24 cellular contexts compared by ENCODE assay signal in genomic region chr6:6905961-6906518, GRCh38.
"Had no signal": no experiment of that assay in that cellular context is flagged by ENCODE, and none has a peak within 500 bp of the region (broad histone marks: within the 10 kb centered on the region; RNA-seq: fewer than 3 reads in every experiment).

No MANE protein-coding gene starts in this region.

- H3K4me1 ChIP-seq: breast epithelium, lower lobe of right lung, thyroid gland had no signal

- H3K36me3 ChIP-seq: breast epithelium, lower lobe of right lung, neutrophil, pancreas, thyroid gland had no signal

- H3K27ac ChIP-seq: coronary artery, lower lobe of right lung, neutrophil, pancreas, thyroid gland had no signal

- H3K4me1 Mint-ChIP-seq: activated T-helper 17 cell treated with anti-CD3 and anti-CD28 coated beads, Interleukin-2, amount 50 U/mL, for 72 hours had no signal

- H3K4me2 ChIP-seq: smooth muscle cell had no signal

- H3K36me3 Mint-ChIP-seq: activated CD4-positive, alpha-beta memory T cell treated with anti-CD3 and anti-CD28 coated beads for 36 hours; natural killer cell treated with Interleukin-12 subunit alpha and Interleukin-12 subunit beta and Interleukin-15 and Interleukin-18, amount 100 ng/mL, for 72 hours; stimulated activated naive B cell treated with anti-CD40 and anti-IgM and Interleukin-4, amounts not matched to agents 10 μg/mL and 1 μg/mL and 100 μg/mL, for 72 hours; WTC11 had no signal

- H3K9me3 ChIP-seq: breast epithelium, lower lobe of right lung, neutrophil, pancreas, thyroid gland had no signal

- H3K27ac Mint-ChIP-seq: activated CD4-positive, alpha-beta memory T cell treated with anti-CD3 and anti-CD28 coated beads for 36 hours; activated T-helper 17 cell treated with anti-CD3 and anti-CD28 coated beads, Interleukin-2, amount 50 U/mL, for 72 hours; natural killer cell treated with Interleukin-12 subunit alpha and Interleukin-12 subunit beta and Interleukin-15 and Interleukin-18, amount 100 ng/mL, for 72 hours; stimulated activated naive B cell treated with anti-CD40 and anti-IgM and Interleukin-4, amounts not matched to agents 10 μg/mL and 1 μg/mL and 100 μg/mL, for 72 hours; WTC11 had no signal

- ATAC-seq: activated T-helper 17 cell treated with anti-CD3 and anti-CD28 coated beads, Interleukin-2, amount 50 U/mL, for 72 hours; left colon; lower lobe of right lung; natural killer cell treated with Interleukin-12 subunit alpha and Interleukin-12 subunit beta and Interleukin-15 and Interleukin-18, amount 100 ng/mL, for 72 hours; sciatic nerve; stimulated activated naive B cell treated with anti-CD40 and anti-IgM and Interleukin-4, amounts not matched to agents 10 μg/mL and 1 μg/mL and 100 μg/mL, for 72 hours; WTC11 had no signal

- H3K4me3 Mint-ChIP-seq: activated CD4-positive, alpha-beta memory T cell treated with anti-CD3 and anti-CD28 coated beads for 36 hours; activated T-helper 17 cell treated with anti-CD3 and anti-CD28 coated beads, Interleukin-2, amount 50 U/mL, for 72 hours; natural killer cell treated with Interleukin-12 subunit alpha and Interleukin-12 subunit beta and Interleukin-15 and Interleukin-18, amount 100 ng/mL, for 72 hours; stimulated activated naive B cell treated with anti-CD40 and anti-IgM and Interleukin-4, amounts not matched to agents 10 μg/mL and 1 μg/mL and 100 μg/mL, for 72 hours; WTC11 had no signal

- DNase-seq: activated CD4-positive, alpha-beta memory T cell treated with anti-CD3 and anti-CD28 coated beads for 36 hours; activated CD4-positive, alpha-beta T cell treated with anti-CD3 and anti-CD28 coated beads for 4 hours; activated naive CD4-positive, alpha-beta T cell treated with anti-CD3 and anti-CD28 coated beads, Interleukin-2, amount 50 U/mL, for 16 hours; aorta; erythroblast; foreskin melanocyte; glutamatergic neuron; hippocampal formation; islet precursor cell; left colon; lower lobe of right lung; pancreas; stimulated activated CD4-positive, alpha-beta T cell treated with anti-CD3 and anti-CD28 coated beads, Interleukin-4, amount 100 ng/mL, for 24 hours; stimulated activated naive B cell treated with anti-CD40 and anti-IgM and Interleukin-4, amounts not matched to agents 10 μg/mL and 1 μg/mL and 100 μg/mL, for 72 hours; thyroid gland had no signal

- H3K9me3 Mint-ChIP-seq: activated CD4-positive, alpha-beta memory T cell treated with anti-CD3 and anti-CD28 coated beads for 36 hours; activated T-helper 17 cell treated with anti-CD3 and anti-CD28 coated beads, Interleukin-2, amount 50 U/mL, for 72 hours; natural killer cell treated with Interleukin-12 subunit alpha and Interleukin-12 subunit beta and Interleukin-15 and Interleukin-18, amount 100 ng/mL, for 72 hours; stimulated activated naive B cell treated with anti-CD40 and anti-IgM and Interleukin-4, amounts not matched to agents 10 μg/mL and 1 μg/mL and 100 μg/mL, for 72 hours; WTC11 had no signal

- FAIRE-seq: endometrium, pancreas had no signal

- H3K4me3 ChIP-seq: breast epithelium, coronary artery, lower lobe of right lung, pancreas, smooth muscle cell, thyroid gland had no signal

- H3K27me3 ChIP-seq: breast epithelium, neutrophil, pancreas, thyroid gland had no signal
